Comparison of ENCODE assay signal across 8 cellular contexts in the genomic region with DNA sequence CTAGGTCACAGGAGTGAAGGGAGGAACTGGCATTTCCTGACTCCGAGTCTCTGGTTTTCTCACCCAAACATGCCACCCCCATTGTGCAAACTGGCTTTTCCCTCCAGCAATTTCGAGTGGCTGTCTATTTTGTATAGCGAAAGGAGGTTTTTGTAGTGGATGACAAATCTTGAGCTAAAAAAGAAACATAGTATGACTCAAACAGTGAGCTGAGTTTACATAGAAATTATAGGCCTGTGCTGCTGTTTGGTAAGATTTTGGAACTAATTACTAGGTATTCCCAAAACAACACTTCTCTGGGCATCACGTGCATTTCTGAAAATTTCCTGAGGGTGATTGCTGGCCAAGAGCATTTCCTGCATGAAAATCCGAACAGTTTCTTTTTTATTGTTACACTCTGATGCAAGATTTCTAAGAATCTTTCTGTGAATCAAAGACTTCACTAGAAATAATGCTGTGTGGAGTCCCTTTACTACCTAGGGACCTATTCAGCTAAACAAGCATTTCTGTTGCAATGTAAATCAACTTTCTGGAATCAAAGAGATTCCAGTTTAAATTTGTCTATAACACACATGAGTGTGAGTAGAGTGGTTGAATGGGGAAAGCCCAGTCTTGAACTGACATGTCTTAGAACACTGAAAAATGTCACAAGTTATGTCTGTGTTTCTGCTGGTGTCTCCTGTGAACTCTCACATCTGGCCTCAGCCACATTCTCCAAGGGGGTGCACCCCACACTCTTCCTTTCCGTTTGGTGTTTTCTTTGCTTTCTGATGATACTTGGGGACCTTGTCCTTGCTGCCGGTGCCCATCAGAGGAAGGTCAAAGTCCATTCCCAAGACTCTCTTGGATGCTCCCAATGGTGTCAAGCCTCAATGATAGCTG. TPM values are rescaled to one million over a fixed set of nuclear protein-coding genes. Genes with fewer than 3 reads are reported as not detected.
A peak's percentile ranks its signal among the peaks of the same experiment; 100 is the strongest.
DNase-seq lines count a peak whose midpoint lies in the region; ATAC-seq lines count a peak whose summit lies in the region.

No MANE protein-coding gene starts in this region.

- DNase-seq in astrocyte of the hippocampus (ENCODE audit: low read depth, low spot score) (peak; percentile 11), Right ventricle myocardium inferior (ENCODE audit: missing footprints) (no peak), NCI-H524 treated with DMSO at 0.1 percent for 48 hours (lab: John Stamatoyannopoulos, UW) (no peak)
- peak; percentile 31 for DNase-seq in stimulated activated CD4-positive, alpha-beta T cell treated with anti-CD3 and anti-CD28 coated beads, Interleukin-4, amount 100 ng/mL, for 24 hours

- ATAC-seq in GM18907 (IDR thresholded peaks at IDR 0.05; ENCODE audit: unreplicated experiment) (peak; percentile 73), HG02852 (IDR thresholded peaks at IDR 0.05; ENCODE audit: unreplicated experiment) (peak; percentile 77), GM21825 (IDR thresholded peaks at IDR 0.05; ENCODE audit: unreplicated experiment) (no peak), GM18511 (IDR thresholded peaks at IDR 0.05; ENCODE audit: unreplicated experiment) (no peak), Right ventricle myocardium inferior (no peak)

- intact Hi-C loops in Right ventricle myocardium inferior (cut with DNase I): no loop called here

RNA-seq across cellular contexts. Expression of a gene that starts 33.3 kb away (rescaled TPM):
- total RNA-seq in Right ventricle myocardium inferior: 6.3 TPM

Comparison
In these comparisons a context has a peak if more than half of its experiments do, and no peak if none do; other contexts are left out.
1. ATAC-seq: peak in GM18907 (single experiment) and HG02852 (single experiment); none in GM21825 (single experiment), GM18511 (single experiment) and Right ventricle myocardium inferior (single experiment).
2. DNase-seq: peak in astrocyte of the hippocampus (single experiment) and stimulated activated CD4-positive, alpha-beta T cell treated with anti-CD3 and anti-CD28 coated beads, Interleukin-4, amount 100 ng/mL, for 24 hours (single experiment); none in Right ventricle myocardium inferior (single experiment) and NCI-H524 treated with DMSO at 0.1 percent for 48 hours (single experiment).